ENCODE assay signal across 1 cellular context in the genomic region with DNA sequence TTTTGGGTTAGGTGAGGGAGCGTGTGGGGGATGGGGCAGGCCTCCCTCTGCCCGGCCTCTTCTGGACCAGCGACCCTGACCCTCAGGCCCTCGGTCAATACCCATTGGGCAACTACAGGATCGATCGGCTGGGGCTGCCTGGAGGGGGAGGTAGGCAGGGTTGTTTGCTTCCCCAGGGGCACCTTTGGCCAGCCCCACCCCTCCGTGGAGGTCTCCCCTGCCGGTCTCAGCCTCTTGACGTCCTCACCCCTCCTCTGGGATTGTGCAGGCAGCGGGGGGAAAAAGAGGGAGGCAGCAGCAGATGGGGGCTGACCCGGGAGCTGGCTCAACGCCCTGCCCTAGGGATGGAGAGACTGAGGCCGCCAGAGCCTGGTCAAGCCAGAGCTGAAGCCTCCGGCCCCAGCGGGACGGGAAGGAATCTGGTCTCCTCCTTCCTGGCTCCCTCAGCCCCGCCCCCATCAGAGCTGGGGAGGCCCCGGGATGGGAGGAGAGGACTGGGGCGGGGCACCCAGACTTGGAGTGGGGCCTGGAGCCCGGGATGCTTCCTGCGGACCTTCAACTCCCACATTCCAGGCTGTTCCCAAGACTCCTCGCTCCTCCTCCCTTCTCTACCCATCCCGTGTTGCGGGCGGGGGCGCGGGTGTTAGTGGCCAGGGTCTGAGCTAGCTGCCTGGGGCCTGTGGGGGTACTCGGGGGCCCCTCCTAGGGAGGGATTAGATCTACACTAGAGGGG.
A peak's percentile ranks its signal among the peaks of the same experiment; 100 is the strongest.
TF ChIP-seq lines count a peak whose summit lies in the region.

No MANE protein-coding gene starts in this region.

TF ChIP-seq in HepG2, 621 proteins besides CTCF, POLR2A, EP300 and RAD21 (continued from another document):
- no peak for TF ChIP-seq NFE2L1 (CRISPR knock-in tag; IDR thresholded peaks at IDR 0.05; ENCODE audit: borderline replicate concordance)
- peak; percentile 92 for TF ChIP-seq ZNF546 (CRISPR knock-in tag; conservative IDR thresholded peaks at IDR 0.05)
- TF ChIP-seq SETDB1 (CRISPR knock-in tag; IDR thresholded peaks at IDR 0.05; ENCODE audit: borderline replicate concordance): no peak; the same call in 1 of the 2 replicates
- TF ChIP-seq ZNF780A (CRISPR knock-in tag; IDR thresholded peaks at IDR 0.05): no peak; the same call in 1 of the 2 replicates
- TF ChIP-seq JUN (CRISPR knock-in tag; IDR thresholded peaks at IDR 0.05): no peak; the same call in 1 of the 2 replicates
- no peak for TF ChIP-seq TAF1 (CRISPR knock-in tag; IDR thresholded peaks at IDR 0.05)
- TF ChIP-seq ZNF136 (CRISPR knock-in tag; IDR thresholded peaks at IDR 0.05; ENCODE audit: low read depth): no peak
- TF ChIP-seq, protein P1, sequence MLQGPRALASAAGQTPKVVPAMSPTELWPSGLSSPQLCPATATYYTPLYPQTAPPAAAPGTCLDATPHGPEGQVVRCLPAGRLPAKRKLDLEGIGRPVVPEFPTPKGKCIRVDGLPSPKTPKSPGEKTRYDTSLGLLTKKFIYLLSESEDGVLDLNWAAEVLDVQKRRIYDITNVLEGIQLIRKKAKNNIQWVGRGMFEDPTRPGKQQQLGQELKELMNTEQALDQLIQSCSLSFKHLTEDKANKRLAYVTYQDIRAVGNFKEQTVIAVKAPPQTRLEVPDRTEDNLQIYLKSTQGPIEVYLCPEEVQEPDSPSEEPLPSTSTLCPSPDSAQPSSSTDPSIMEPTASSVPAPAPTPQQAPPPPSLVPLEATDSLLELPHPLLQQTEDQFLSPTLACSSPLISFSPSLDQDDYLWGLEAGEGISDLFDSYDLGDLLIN (CRISPR knock-in tag; IDR thresholded peaks at IDR 0.05; ENCODE audit: borderline replicate concordance): no peak
- TF ChIP-seq LCORL (IDR thresholded peaks at IDR 0.05): no peak
- TF ChIP-seq LCORL (CRISPR knock-in tag; IDR thresholded peaks at IDR 0.05): peak; percentile 100
- no peak; the same call in 1 of the 2 replicates for TF ChIP-seq NFKB2 (CRISPR knock-in tag; IDR thresholded peaks at IDR 0.05; ENCODE audit: borderline replicate concordance)
- TF ChIP-seq MED1 (CRISPR knock-in tag; IDR thresholded peaks at IDR 0.05): peak; percentile 95
- 0 out of 2 replicates have a peak, but pooled peaks have one; percentile 2 for TF ChIP-seq GPN1 (CRISPR knock-in tag; IDR thresholded peaks at IDR 0.05; ENCODE audit: borderline replicate concordance)
- no peak for TF ChIP-seq ETV6 (CRISPR knock-in tag; conservative IDR thresholded peaks at IDR 0.05)
- TF ChIP-seq NFE2L2 (IDR thresholded peaks at IDR 0.05; ENCODE audit: low read length): no peak
- no peak for TF ChIP-seq TAF15 (IDR thresholded peaks at IDR 0.05; ENCODE audit: low read depth, low read length, poor library complexity, severe bottlenecking)
- TF ChIP-seq, protein P2, sequence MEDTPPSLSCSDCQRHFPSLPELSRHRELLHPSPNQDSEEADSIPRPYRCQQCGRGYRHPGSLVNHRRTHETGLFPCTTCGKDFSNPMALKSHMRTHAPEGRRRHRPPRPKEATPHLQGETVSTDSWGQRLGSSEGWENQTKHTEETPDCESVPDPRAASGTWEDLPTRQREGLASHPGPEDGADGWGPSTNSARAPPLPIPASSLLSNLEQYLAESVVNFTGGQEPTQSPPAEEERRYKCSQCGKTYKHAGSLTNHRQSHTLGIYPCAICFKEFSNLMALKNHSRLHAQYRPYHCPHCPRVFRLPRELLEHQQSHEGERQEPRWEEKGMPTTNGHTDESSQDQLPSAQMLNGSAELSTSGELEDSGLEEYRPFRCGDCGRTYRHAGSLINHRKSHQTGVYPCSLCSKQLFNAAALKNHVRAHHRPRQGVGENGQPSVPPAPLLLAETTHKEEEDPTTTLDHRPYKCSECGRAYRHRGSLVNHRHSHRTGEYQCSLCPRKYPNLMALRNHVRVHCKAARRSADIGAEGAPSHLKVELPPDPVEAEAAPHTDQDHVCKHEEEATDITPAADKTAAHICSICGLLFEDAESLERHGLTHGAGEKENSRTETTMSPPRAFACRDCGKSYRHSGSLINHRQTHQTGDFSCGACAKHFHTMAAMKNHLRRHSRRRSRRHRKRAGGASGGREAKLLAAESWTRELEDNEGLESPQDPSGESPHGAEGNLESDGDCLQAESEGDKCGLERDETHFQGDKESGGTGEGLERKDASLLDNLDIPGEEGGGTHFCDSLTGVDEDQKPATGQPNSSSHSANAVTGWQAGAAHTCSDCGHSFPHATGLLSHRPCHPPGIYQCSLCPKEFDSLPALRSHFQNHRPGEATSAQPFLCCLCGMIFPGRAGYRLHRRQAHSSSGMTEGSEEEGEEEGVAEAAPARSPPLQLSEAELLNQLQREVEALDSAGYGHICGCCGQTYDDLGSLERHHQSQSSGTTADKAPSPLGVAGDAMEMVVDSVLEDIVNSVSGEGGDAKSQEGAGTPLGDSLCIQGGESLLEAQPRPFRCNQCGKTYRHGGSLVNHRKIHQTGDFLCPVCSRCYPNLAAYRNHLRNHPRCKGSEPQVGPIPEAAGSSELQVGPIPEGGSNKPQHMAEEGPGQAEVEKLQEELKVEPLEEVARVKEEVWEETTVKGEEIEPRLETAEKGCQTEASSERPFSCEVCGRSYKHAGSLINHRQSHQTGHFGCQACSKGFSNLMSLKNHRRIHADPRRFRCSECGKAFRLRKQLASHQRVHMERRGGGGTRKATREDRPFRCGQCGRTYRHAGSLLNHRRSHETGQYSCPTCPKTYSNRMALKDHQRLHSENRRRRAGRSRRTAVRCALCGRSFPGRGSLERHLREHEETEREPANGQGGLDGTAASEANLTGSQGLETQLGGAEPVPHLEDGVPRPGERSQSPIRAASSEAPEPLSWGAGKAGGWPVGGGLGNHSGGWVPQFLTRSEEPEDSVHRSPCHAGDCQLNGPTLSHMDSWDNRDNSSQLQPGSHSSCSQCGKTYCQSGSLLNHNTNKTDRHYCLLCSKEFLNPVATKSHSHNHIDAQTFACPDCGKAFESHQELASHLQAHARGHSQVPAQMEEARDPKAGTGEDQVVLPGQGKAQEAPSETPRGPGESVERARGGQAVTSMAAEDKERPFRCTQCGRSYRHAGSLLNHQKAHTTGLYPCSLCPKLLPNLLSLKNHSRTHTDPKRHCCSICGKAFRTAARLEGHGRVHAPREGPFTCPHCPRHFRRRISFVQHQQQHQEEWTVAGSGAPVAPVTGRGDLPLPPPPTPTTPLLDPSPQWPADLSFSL (CRISPR knock-in tag; IDR thresholded peaks at IDR 0.05): 0 out of 2 replicates have a peak, but pooled peaks have one; percentile 31
- peak; percentile 69 for TF ChIP-seq YY1 (IDR thresholded peaks at IDR 0.05; ENCODE audit: insufficient read depth, insufficient replicate concordance, low read depth, low read length)
- TF ChIP-seq PHF5A (CRISPR knock-in tag; IDR thresholded peaks at IDR 0.05; ENCODE audit: low read depth, unreplicated experiment): peak; percentile 58
- TF ChIP-seq ARID2 (CRISPR knock-in tag; IDR thresholded peaks at IDR 0.05; ENCODE audit: borderline replicate concordance): no peak
- TF ChIP-seq SALL1 (CRISPR knock-in tag; IDR thresholded peaks at IDR 0.05): peak; percentile 98
- peak; percentile 83 for TF ChIP-seq SPEN (CRISPR knock-in tag; IDR thresholded peaks at IDR 0.05; ENCODE audit: low read depth)
- TF ChIP-seq, protein P3, sequence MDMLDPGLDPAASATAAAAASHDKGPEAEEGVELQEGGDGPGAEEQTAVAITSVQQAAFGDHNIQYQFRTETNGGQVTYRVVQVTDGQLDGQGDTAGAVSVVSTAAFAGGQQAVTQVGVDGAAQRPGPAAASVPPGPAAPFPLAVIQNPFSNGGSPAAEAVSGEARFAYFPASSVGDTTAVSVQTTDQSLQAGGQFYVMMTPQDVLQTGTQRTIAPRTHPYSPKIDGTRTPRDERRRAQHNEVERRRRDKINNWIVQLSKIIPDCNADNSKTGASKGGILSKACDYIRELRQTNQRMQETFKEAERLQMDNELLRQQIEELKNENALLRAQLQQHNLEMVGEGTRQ (IDR thresholded peaks at IDR 0.05; ENCODE audit: low read depth, low read length): no peak
- TF ChIP-seq, protein P3 (CRISPR knock-in tag; IDR thresholded peaks at IDR 0.05; ENCODE audit: borderline replicate concordance): no peak; the same call in 1 of the 2 replicates
- TF ChIP-seq RARG (CRISPR knock-in tag; IDR thresholded peaks at IDR 0.05; ENCODE audit: low read depth): peak; percentile 40; the same call in 1 of the 2 replicates
- TF ChIP-seq POLR2AphosphoS2 (IDR thresholded peaks at IDR 0.05; ENCODE audit: low read depth, low read length): no peak
- TF ChIP-seq, protein P4, sequence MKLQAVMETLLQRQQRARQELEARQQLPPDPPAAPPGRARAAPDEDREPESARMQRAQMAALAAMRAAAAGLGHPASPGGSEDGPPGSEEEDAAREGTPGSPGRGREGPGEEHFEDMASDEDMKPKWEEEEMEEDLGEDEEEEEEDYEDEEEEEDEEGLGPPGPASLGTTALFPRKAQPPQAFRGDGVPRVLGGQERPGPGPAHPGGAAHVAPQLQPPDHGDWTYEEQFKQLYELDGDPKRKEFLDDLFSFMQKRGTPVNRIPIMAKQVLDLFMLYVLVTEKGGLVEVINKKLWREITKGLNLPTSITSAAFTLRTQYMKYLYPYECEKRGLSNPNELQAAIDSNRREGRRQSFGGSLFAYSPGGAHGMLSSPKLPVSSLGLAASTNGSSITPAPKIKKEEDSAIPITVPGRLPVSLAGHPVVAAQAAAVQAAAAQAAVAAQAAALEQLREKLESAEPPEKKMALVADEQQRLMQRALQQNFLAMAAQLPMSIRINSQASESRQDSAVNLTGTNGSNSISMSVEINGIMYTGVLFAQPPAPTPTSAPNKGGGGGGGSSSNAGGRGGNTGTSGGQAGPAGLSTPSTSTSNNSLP (IDR thresholded peaks at IDR 0.05; ENCODE audit: low read depth, low read length): no peak
- no peak for TF ChIP-seq SNAPC2 (CRISPR knock-in tag; IDR thresholded peaks at IDR 0.05)
- peak; percentile 54; the same call in 1 of the 2 replicates for TF ChIP-seq HOXA5 (CRISPR knock-in tag; IDR thresholded peaks at IDR 0.05)
- no peak for TF ChIP-seq SRSF4 (IDR thresholded peaks at IDR 0.05; ENCODE audit: low read depth, low read length, poor library complexity, severe bottlenecking)
- TF ChIP-seq, protein P5, sequence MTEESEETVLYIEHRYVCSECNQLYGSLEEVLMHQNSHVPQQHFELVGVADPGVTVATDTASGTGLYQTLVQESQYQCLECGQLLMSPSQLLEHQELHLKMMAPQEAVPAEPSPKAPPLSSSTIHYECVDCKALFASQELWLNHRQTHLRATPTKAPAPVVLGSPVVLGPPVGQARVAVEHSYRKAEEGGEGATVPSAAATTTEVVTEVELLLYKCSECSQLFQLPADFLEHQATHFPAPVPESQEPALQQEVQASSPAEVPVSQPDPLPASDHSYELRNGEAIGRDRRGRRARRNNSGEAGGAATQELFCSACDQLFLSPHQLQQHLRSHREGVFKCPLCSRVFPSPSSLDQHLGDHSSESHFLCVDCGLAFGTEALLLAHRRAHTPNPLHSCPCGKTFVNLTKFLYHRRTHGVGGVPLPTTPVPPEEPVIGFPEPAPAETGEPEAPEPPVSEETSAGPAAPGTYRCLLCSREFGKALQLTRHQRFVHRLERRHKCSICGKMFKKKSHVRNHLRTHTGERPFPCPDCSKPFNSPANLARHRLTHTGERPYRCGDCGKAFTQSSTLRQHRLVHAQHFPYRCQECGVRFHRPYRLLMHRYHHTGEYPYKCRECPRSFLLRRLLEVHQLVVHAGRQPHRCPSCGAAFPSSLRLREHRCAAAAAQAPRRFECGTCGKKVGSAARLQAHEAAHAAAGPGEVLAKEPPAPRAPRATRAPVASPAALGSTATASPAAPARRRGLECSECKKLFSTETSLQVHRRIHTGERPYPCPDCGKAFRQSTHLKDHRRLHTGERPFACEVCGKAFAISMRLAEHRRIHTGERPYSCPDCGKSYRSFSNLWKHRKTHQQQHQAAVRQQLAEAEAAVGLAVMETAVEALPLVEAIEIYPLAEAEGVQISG (CRISPR knock-in tag; IDR thresholded peaks at IDR 0.05): peak; percentile 92
- TF ChIP-seq TEAD3 (CRISPR knock-in tag; optimal IDR thresholded peaks at IDR 0.05; ENCODE audit: borderline replicate concordance): peak; percentile 86
- TF ChIP-seq, protein P6, sequence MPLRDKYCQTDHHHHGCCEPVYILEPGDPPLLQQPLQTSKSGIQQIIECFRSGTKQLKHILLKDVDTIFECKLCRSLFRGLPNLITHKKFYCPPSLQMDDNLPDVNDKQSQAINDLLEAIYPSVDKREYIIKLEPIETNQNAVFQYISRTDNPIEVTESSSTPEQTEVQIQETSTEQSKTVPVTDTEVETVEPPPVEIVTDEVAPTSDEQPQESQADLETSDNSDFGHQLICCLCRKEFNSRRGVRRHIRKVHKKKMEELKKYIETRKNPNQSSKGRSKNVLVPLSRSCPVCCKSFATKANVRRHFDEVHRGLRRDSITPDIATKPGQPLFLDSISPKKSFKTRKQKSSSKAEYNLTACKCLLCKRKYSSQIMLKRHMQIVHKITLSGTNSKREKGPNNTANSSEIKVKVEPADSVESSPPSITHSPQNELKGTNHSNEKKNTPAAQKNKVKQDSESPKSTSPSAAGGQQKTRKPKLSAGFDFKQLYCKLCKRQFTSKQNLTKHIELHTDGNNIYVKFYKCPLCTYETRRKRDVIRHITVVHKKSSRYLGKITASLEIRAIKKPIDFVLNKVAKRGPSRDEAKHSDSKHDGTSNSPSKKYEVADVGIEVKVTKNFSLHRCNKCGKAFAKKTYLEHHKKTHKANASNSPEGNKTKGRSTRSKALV (CRISPR knock-in tag; IDR thresholded peaks at IDR 0.05): no peak
- TF ChIP-seq ZNF850 (CRISPR knock-in tag; conservative IDR thresholded peaks at IDR 0.05): 0 out of 2 replicates have a peak, but pooled peaks have one; percentile 6
- peak; percentile 74 for TF ChIP-seq MIXL1 (CRISPR knock-in tag; IDR thresholded peaks at IDR 0.05)
- no peak for TF ChIP-seq ZNF382 (CRISPR knock-in tag; IDR thresholded peaks at IDR 0.05; ENCODE audit: borderline replicate concordance)
- peak; percentile 98 for TF ChIP-seq ZNF556 (CRISPR knock-in tag; IDR thresholded peaks at IDR 0.05; ENCODE audit: borderline replicate concordance)
- no peak; the same call in 1 of the 2 replicates for TF ChIP-seq MZF1 (CRISPR knock-in tag; IDR thresholded peaks at IDR 0.05; ENCODE audit: borderline replicate concordance)
- peak; percentile 99 for TF ChIP-seq NR2F6 (IDR thresholded peaks at IDR 0.05)
- TF ChIP-seq NR2F6 (CRISPR knock-in tag; IDR thresholded peaks at IDR 0.05): peak; percentile 100
- TF ChIP-seq ZNF703 (CRISPR knock-in tag; IDR thresholded peaks at IDR 0.05; ENCODE audit: borderline replicate concordance): peak; percentile 97; the same call in 1 of the 2 replicates
- peak; percentile 81; the same call in 1 of the 2 replicates for TF ChIP-seq TGIF2 (CRISPR knock-in tag; IDR thresholded peaks at IDR 0.05)
